ENCODE assay signal across 23 cellular contexts in the genomic region with DNA sequence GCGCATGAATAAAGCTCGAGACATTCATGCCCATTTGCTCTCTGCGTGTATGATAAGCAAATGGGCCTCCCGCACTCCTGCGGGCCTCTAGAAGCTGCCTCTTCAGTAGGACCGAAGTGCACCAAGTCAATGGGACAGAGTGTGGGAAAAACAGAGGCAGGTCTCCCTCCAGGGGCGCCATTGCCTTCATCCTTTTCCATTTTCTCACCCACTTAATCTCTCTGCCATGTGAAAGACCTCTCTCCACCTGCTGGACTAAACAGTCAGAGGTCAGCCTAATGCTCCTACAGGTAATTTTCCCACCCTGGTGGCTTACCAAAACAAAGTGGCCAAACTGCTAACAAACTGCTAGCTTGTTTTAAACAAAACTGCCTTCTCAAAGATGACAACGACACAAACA.
DNase-seq lines count a peak whose midpoint lies in the region; ATAC-seq and TF ChIP-seq lines count a peak whose summit lies in the region.
"Had no signal": no experiment of that assay in that cellular context is flagged by ENCODE, and none has a peak within 500 bp of the region (broad histone marks: within the 10 kb centered on the region; RNA-seq: fewer than 3 reads in every experiment).

No MANE protein-coding gene starts in this region.

- H2AFZ ChIP-seq in Loucy (ENCODE audit: low read length) = no peak overlapping the region
- H2AFZ ChIP-seq: PC-9 had no signal

- H3K4me1 Mint-ChIP-seq in progenitor cell of endocrine pancreas (ENCODE audit: low read depth) = peaks cover 25% of the 10 kb centered on the region
- H3K4me1 Mint-ChIP-seq in activated T-helper 17 cell treated with anti-CD3 and anti-CD28 coated beads, Interleukin-2, amount 50 U/mL, for 72 hours = no peaks in the 10 kb centered on the region
- H3K4me1 Mint-ChIP-seq: activated naive CD4-positive, alpha-beta T cell treated with anti-CD3 and anti-CD28 coated beads, Interleukin-2, amount 50 U/mL, for 24 hours; central memory CD8-positive, alpha-beta T cell had no signal

- H3K9ac ChIP-seq in Loucy (ENCODE audit: low read depth, low read length, poor library complexity, severe bottlenecking) = no peak overlapping the region

- no peaks in the 10 kb centered on the region for H3K9me2 ChIP-seq in Loucy (replicated peaks; ENCODE audit: low read depth, low read length)

- in situ Hi-C loops in astrocyte of the spinal cord (cut with HindIII; ENCODE audit: low sequenced_read_pairs) = no loop called here

- ATAC-seq in Right ventricle myocardium inferior = no peak
- ATAC-seq in activated T-helper 17 cell treated with anti-CD3 and anti-CD28 coated beads, Interleukin-2, amount 50 U/mL, for 72 hours (replicated peaks) = no peak
- ATAC-seq in HG03108 (IDR thresholded peaks at IDR 0.05; ENCODE audit: unreplicated experiment) = no peak
- ATAC-seq: heart left ventricle, mucosa of descending colon had no signal

- no peaks in the 10 kb centered on the region for H3K27me3 Mint-ChIP-seq in progenitor cell of endocrine pancreas
- peaks cover 3% of the 10 kb centered on the region for H3K27me3 Mint-ChIP-seq in activated T-helper 17 cell treated with anti-CD3 and anti-CD28 coated beads, Interleukin-2, amount 50 U/mL, for 72 hours
- H3K27me3 Mint-ChIP-seq: activated naive CD4-positive, alpha-beta T cell treated with anti-CD3 and anti-CD28 coated beads, Interleukin-2, amount 50 U/mL, for 24 hours; central memory CD8-positive, alpha-beta T cell had no signal

- H4K20me1 ChIP-seq in Loucy (ENCODE audit: insufficient read depth, low read length, poor library complexity, severe bottlenecking) = no peaks in the 10 kb centered on the region

- H3K4me3 ChIP-seq in cardiac muscle cell (no peak overlapping the region), Loucy (ENCODE audit: low read length, poor library complexity, severe bottlenecking) (no peak overlapping the region), astrocyte of the spinal cord (ENCODE audit: low read depth, low read length) (no peak overlapping the region)
- H3K4me3 ChIP-seq: dorsolateral prefrontal cortex, heart left ventricle, mucosa of descending colon, PC-9, SJCRH30 had no signal

- peaks cover 13% of the 10 kb centered on the region for H3K36me3 Mint-ChIP-seq in progenitor cell of endocrine pancreas (ENCODE audit: insufficient read depth)
- no peaks in the 10 kb centered on the region for H3K36me3 Mint-ChIP-seq in activated T-helper 17 cell treated with anti-CD3 and anti-CD28 coated beads, Interleukin-2, amount 50 U/mL, for 72 hours (ENCODE audit: low read depth)
- H3K36me3 Mint-ChIP-seq: activated naive CD4-positive, alpha-beta T cell treated with anti-CD3 and anti-CD28 coated beads, Interleukin-2, amount 50 U/mL, for 24 hours had no signal

- H3K9me3 Mint-ChIP-seq in progenitor cell of endocrine pancreas (ENCODE audit: low read depth) = no peaks in the 10 kb centered on the region
- H3K9me3 Mint-ChIP-seq in activated T-helper 17 cell treated with anti-CD3 and anti-CD28 coated beads, Interleukin-2, amount 50 U/mL, for 72 hours = no peaks in the 10 kb centered on the region
- H3K9me3 Mint-ChIP-seq: activated CD4-positive, alpha-beta T cell treated with anti-CD3 and anti-CD28 coated beads, Interleukin-2, amount 10 ng/mL, durations not matched to agents 7 days and 5 days; activated naive CD4-positive, alpha-beta T cell treated with anti-CD3 and anti-CD28 coated beads, Interleukin-2, amount 50 U/mL, for 24 hours; activated T-helper 1 cell treated with anti-CD3 and anti-CD28 coated beads, Interleukin-12 subunit alpha, Interleukin-12 subunit beta, Interleukin-2, Interleukin-4 antibody, amounts not matched to agents 30 ng/mL and 10 ng/mL and 1 ng/mL, durations not matched to agents 14 hours and 24 hours and 36 hours; central memory CD8-positive, alpha-beta T cell; nephron progenitor cell; T-helper 1 cell treated with Interleukin-12 subunit alpha and Interleukin-12 subunit beta and Interleukin-4 antibody, amounts not matched to agents 30 μg/mL and 1 μg/mL, for 36 hours had no signal

- no peak overlapping the region for H3K4me3 Mint-ChIP-seq in progenitor cell of endocrine pancreas (ENCODE audit: low read depth)
- no peak overlapping the region for H3K4me3 Mint-ChIP-seq in activated T-helper 17 cell treated with anti-CD3 and anti-CD28 coated beads, Interleukin-2, amount 50 U/mL, for 72 hours
- H3K4me3 Mint-ChIP-seq: activated CD4-positive, alpha-beta T cell treated with anti-CD3 and anti-CD28 coated beads, Interleukin-2, amount 10 ng/mL, durations not matched to agents 7 days and 5 days; activated naive CD4-positive, alpha-beta T cell treated with anti-CD3 and anti-CD28 coated beads, Interleukin-2, amount 50 U/mL, for 24 hours; activated T-helper 1 cell treated with anti-CD3 and anti-CD28 coated beads, Interleukin-12 subunit alpha, Interleukin-12 subunit beta, Interleukin-2, Interleukin-4 antibody, amounts not matched to agents 30 ng/mL and 10 ng/mL and 1 ng/mL, durations not matched to agents 14 hours and 24 hours and 36 hours; central memory CD8-positive, alpha-beta T cell; nephron progenitor cell; T-helper 1 cell treated with Interleukin-12 subunit alpha and Interleukin-12 subunit beta and Interleukin-4 antibody, amounts not matched to agents 30 μg/mL and 1 μg/mL, for 36 hours had no signal

- H3K4me2 ChIP-seq in Loucy (ENCODE audit: low read depth, low read length, poor library complexity, severe bottlenecking) = peak overlapping the region; percentile 22
- H3K4me2 ChIP-seq: PC-9 had no signal

- TF ChIP-seq CTCF in cardiac muscle cell (IDR thresholded peaks at IDR 0.05; ENCODE audit: low read depth, low read length) (peak; percentile 7), Loucy (conservative IDR thresholded peaks at IDR 0.05; ENCODE audit: low read length) (peak; percentile 42), astrocyte of the spinal cord (IDR thresholded peaks at IDR 0.05; ENCODE audit: low read depth, low read length) (peak; percentile 0), progenitor cell of endocrine pancreas (IDR thresholded peaks at IDR 0.05; ENCODE audit: unreplicated experiment) (peak; percentile 36)

- H3F3A ChIP-seq in Loucy (ENCODE audit: low read depth) = no peaks in the 10 kb centered on the region

- no peaks in the 10 kb centered on the region for H3K79me2 ChIP-seq in Loucy (ENCODE audit: insufficient read depth, low read length)

- H3K27me3 ChIP-seq in cardiac muscle cell (no peaks in the 10 kb centered on the region), Loucy (ENCODE audit: insufficient read depth, low read length, poor library complexity, severe bottlenecking) (no peaks in the 10 kb centered on the region)
- H3K27me3 ChIP-seq: dorsolateral prefrontal cortex, heart left ventricle, SJCRH30 had no signal

- H3K4me1 ChIP-seq in cardiac muscle cell (ENCODE audit: low read depth) (no peaks in the 10 kb centered on the region), Loucy (ENCODE audit: insufficient read depth, low read length, poor library complexity, severe bottlenecking) (peaks cover 28% of the 10 kb centered on the region)
- H3K4me1 ChIP-seq: SJCRH30 had no signal

- H3K9me3 ChIP-seq in cardiac muscle cell (ENCODE audit: low read depth) (no peaks in the 10 kb centered on the region), Loucy (ENCODE audit: insufficient read depth, low read depth, low read length) (no peaks in the 10 kb centered on the region)
- H3K9me3 ChIP-seq: heart left ventricle, mucosa of descending colon, SJCRH30 had no signal

- H3K36me3 ChIP-seq in cardiac muscle cell (no peaks in the 10 kb centered on the region), Loucy (ENCODE audit: insufficient read depth, low read length) (no peaks in the 10 kb centered on the region)
- H3K36me3 ChIP-seq: heart left ventricle, SJCRH30 had no signal

- no peak overlapping the region for H3K27ac Mint-ChIP-seq in progenitor cell of endocrine pancreas
- H3K27ac Mint-ChIP-seq in activated T-helper 17 cell treated with anti-CD3 and anti-CD28 coated beads, Interleukin-2, amount 50 U/mL, for 72 hours = no peak overlapping the region
- H3K27ac Mint-ChIP-seq: activated naive CD4-positive, alpha-beta T cell treated with anti-CD3 and anti-CD28 coated beads, Interleukin-2, amount 50 U/mL, for 24 hours; activated T-helper 1 cell treated with anti-CD3 and anti-CD28 coated beads, Interleukin-12 subunit alpha, Interleukin-12 subunit beta, Interleukin-2, Interleukin-4 antibody, amounts not matched to agents 30 ng/mL and 10 ng/mL and 1 ng/mL, durations not matched to agents 14 hours and 24 hours and 36 hours; nephron progenitor cell; T-helper 1 cell treated with Interleukin-12 subunit alpha and Interleukin-12 subunit beta and Interleukin-4 antibody, amounts not matched to agents 30 μg/mL and 1 μg/mL, for 36 hours had no signal

- no peak overlapping the region for H3K27ac ChIP-seq in cardiac muscle cell
- H3K27ac ChIP-seq: dorsolateral prefrontal cortex, heart left ventricle, PC-9, SJCRH30 had no signal

- DNase-seq in cardiac muscle cell (ENCODE audit: low read depth in 1 of 2, low spot score in 1 of 2) = no peak
- no peak for DNase-seq in Right ventricle myocardium inferior (ENCODE audit: missing footprints)
- no peak for DNase-seq in astrocyte of the spinal cord (ENCODE audit: low read depth, low spot score)
- DNase-seq in progenitor cell of endocrine pancreas (ENCODE audit: low spot score, unreplicated experiment) = no peak
- no peak for DNase-seq in NCI-H146 treated with DMSO at 0.1 percent for 48 hours (lab: John Stamatoyannopoulos, UW; ENCODE audit: unreplicated experiment)
- DNase-seq: activated CD4-positive, alpha-beta T cell treated with anti-CD3 and anti-CD28 coated beads, Interleukin-2, amount 10 ng/mL, durations not matched to agents 7 days and 5 days; anterior cingulate cortex; C1 segment of cervical spinal cord; dorsolateral prefrontal cortex; heart left ventricle; MM.1S; mucosa of descending colon; NCI-H1694 treated with DMSO at 0.1 percent for 48 hours; nephron progenitor cell; PC-9; SJCRH30 had no signal

- intact Hi-C loops in Right ventricle myocardium inferior (cut with DNase I) = no loop called here
